Comparison of ENCODE assay signal across 23 cellular contexts in the genomic region with DNA sequence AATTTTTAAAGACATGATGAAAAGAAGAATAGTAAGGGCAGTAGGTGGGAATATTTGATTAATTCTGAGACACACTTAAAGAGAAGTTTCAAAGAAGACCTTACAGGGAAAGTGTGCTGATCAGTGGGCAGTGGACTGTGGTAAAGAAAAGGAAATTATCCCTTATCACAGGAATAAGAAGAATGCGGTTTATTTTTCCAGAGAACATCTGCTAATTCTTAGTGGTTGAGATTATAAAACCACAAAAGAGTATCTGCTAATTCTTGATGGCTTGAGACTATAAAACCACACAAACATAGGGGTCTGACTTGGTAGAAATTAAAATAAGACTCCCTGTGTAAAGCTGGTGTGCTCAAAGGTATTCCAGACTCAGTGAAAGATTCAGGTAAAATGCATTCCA.
"Had no signal": no experiment of that assay in that cellular context is flagged by ENCODE, and none has a peak within 500 bp of the region (broad histone marks: within the 10 kb centered on the region; RNA-seq: fewer than 3 reads in every experiment).

No MANE protein-coding gene starts in this region.

- H3K4me3 ChIP-seq: ascending aorta, cardiac muscle cell, dorsolateral prefrontal cortex, gastroesophageal sphincter, heart left ventricle, left ventricle myocardium inferior, prostate gland, right atrium auricular region, tibial artery had no signal

- H3K4me1 ChIP-seq: ascending aorta, gastroesophageal sphincter, heart left ventricle, left ventricle myocardium inferior, prostate gland, right atrium auricular region, tibial artery had no signal

- H3K4me1 Mint-ChIP-seq: endodermal cell, naive B cell, neural crest cell had no signal

- H3K27ac ChIP-seq: ascending aorta, cardiac muscle cell, dorsolateral prefrontal cortex, gastroesophageal sphincter, heart left ventricle, left ventricle myocardium inferior, prostate gland, right atrium auricular region, tibial artery, VCaP had no signal

- DNase-seq: activated CD4-positive, alpha-beta T cell treated with anti-CD3 and anti-CD28 coated beads, Interleukin-2, amount 50 U/mL, for 1 hour; activated CD4-positive, CD25-positive, alpha-beta regulatory T cell treated with anti-CD3 and anti-CD28 coated beads, Interleukin-2, amount 50 U/mL, for 72 hours; activated CD8-positive, alpha-beta memory T cell treated with anti-CD3 and anti-CD28 coated beads, Interleukin-2, amount 50 U/mL, for 48 hours; activated effector memory CD4-positive, alpha-beta T cell treated with Interleukin-2 at 50 U/mL for 16 hours; activated naive CD4-positive, alpha-beta T cell treated with anti-CD3 and anti-CD28 coated beads, Interleukin-2, amount 50 U/mL, for 16 hours; activated T-cell treated with anti-CD3 and anti-CD28 coated beads, Interleukin-2, amount 50 U/mL, for 48 hours; dorsolateral prefrontal cortex; endodermal cell; heart left ventricle; left ventricle myocardium inferior; naive B cell; stimulated activated CD4-positive, alpha-beta T cell treated with anti-CD3 and anti-CD28 coated beads, Interleukin-2, amount 100 ng/mL, for 24 hours; stimulated activated naive CD8-positive, alpha-beta T cell treated with anti-CD3 and anti-CD28 coated beads, Interleukin-15, Interleukin-2, amounts not matched to agents 100 U/mL and 50 U/mL, for 24 hours; substantia nigra; T1000; tibial artery had no signal

- H3K27me3 ChIP-seq: ascending aorta, cardiac muscle cell, dorsolateral prefrontal cortex, gastroesophageal sphincter, heart left ventricle, right atrium auricular region, tibial artery had no signal

- H3K9me3 ChIP-seq: prostate gland had no signal

- ATAC-seq: gastroesophageal sphincter; heart left ventricle; stimulated activated naive CD8-positive, alpha-beta T cell treated with anti-CD3 and anti-CD28 coated beads, Interleukin-15, Interleukin-2, amounts not matched to agents 100 U/mL and 50 U/mL, for 24 hours had no signal

- H3K27ac Mint-ChIP-seq: endodermal cell, naive B cell had no signal

- H3K4me3 Mint-ChIP-seq: endodermal cell, naive B cell, neural crest cell had no signal

- H3K36me3 ChIP-seq: ascending aorta, cardiac muscle cell, gastroesophageal sphincter, heart left ventricle, left ventricle myocardium inferior, prostate gland, right atrium auricular region, tibial artery had no signal
